1 cellular context compared by ENCODE assay signal in genomic region chr14:20606190-20606901, GRCh38.
A peak's percentile ranks its signal among the peaks of the same experiment; 100 is the strongest.
TF ChIP-seq lines count a peak whose summit lies in the region.

No MANE protein-coding gene starts in this region.

TF ChIP-seq in H1, 55 proteins besides CTCF, POLR2A, EP300 and RAD21 (continued from another document):
- no peak for TF ChIP-seq ZNF274 (IDR thresholded peaks at IDR 0.05; ENCODE audit: borderline replicate concordance, extremely low read depth, low read length)
- TF ChIP-seq TEAD4 (IDR thresholded peaks at IDR 0.05; ENCODE audit: low read depth, low read length) = 0 out of 2 replicates have a peak, but pooled peaks have one; percentile 11
- 0 out of 2 replicates have a peak, but pooled peaks have one; percentile 13 for TF ChIP-seq MAX (IDR thresholded peaks at IDR 0.05)
- 0 out of 4 replicates have a peak, but pooled peaks of 1 of the 2 experiments have one; percentile 50 for TF ChIP-seq SIN3A (conservative IDR thresholded peaks at IDR 0.05 in 1 of 2, IDR thresholded peaks at IDR 0.05 in 1 of 2; ENCODE audit: low read depth in 1 of 2, low read length in 2 of 2)
